14 cellular contexts compared by ENCODE assay signal in the genomic region with DNA sequence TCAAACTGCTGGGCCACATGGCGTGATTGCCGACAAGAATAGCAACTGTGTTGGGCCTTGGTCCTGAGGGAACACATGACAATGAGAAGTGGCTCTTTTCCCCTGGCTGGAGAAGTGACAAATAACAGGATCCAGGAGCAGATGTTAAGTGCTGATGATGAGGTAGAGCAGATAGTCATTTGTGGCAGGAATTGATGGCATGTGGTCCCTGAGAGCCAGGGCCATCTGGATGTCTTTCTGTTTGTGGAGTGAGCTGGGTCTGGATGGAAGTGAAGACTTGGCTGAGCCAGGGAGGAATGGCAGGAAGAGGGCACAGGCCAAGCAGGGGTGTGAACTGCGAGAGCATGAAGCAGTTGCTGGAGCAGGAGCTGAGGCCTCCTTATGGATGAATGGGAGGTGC.
DNase-seq lines count a peak whose midpoint lies in the region; ATAC-seq and TF ChIP-seq lines count a peak whose summit lies in the region.
"Had no signal": no experiment of that assay in that cellular context is flagged by ENCODE, and none has a peak within 500 bp of the region (broad histone marks: within the 10 kb centered on the region; RNA-seq: fewer than 3 reads in every experiment).

No MANE protein-coding gene starts in this region.

- H3K36me3 ChIP-seq in PC-9 (ENCODE audit: low read depth): no peaks in the 10 kb centered on the region
- peaks cover 0 to 35% (median 0%) of the 10 kb centered on the region in 9 donors for H3K36me3 ChIP-seq in heart right ventricle

- no peak overlapping the region for H3K4me3 ChIP-seq in PC-9
- H3K4me3 ChIP-seq in heart right ventricle: no peak overlapping the region

- H3K9me3 Mint-ChIP-seq in activated CD4-positive, alpha-beta T cell treated with anti-CD3 and anti-CD28 coated beads, Interleukin-2, amount 10 ng/mL, durations not matched to agents 7 days and 5 days: no peaks in the 10 kb centered on the region
- no peaks in the 10 kb centered on the region for H3K9me3 Mint-ChIP-seq in stimulated activated effector memory CD8-positive, alpha-beta T cell treated with anti-CD3 and anti-CD28 coated beads, Interleukin-12 subunit alpha, Interleukin-12 subunit beta, amount 100 ng/mL, for 72 hours
- no peaks in the 10 kb centered on the region for H3K9me3 Mint-ChIP-seq in activated CD4-positive, alpha-beta T cell treated with anti-CD3 and anti-CD28 coated beads, Interleukin-2, amount 10 ng/mL, durations not matched to agents 24 days and 14 days
- H3K9me3 Mint-ChIP-seq: activated T-cell treated with anti-CD3 and anti-CD28 coated beads, Interleukin-2, amount 50 U/mL, for 72 hours had no signal

- no peak overlapping the region for H3K4me2 ChIP-seq in PC-9

- no peak for DNase-seq in activated CD4-positive, alpha-beta T cell treated with anti-CD3 and anti-CD28 coated beads, Interleukin-2, amount 10 ng/mL, durations not matched to agents 7 days and 5 days
- DNase-seq in activated CD4-positive, alpha-beta T cell treated with anti-CD3 and anti-CD28 coated beads for 4 hours: no peak
- DNase-seq in PC-9: no peak
- DNase-seq in heart right ventricle: peak; percentile 49 to 74
- DNase-seq in stimulated activated effector memory CD8-positive, alpha-beta T cell treated with anti-CD3 and anti-CD28 coated beads, Interleukin-12 subunit alpha, Interleukin-12 subunit beta, amount 100 ng/mL, for 72 hours (ENCODE audit: low spot score in 2 of 2): no peak
- DNase-seq in activated CD4-positive, alpha-beta T cell treated with anti-CD3 and anti-CD28 coated beads, Interleukin-2, amount 10 ng/mL, durations not matched to agents 24 days and 14 days: no peak
- DNase-seq: activated T-cell treated with anti-CD3 and anti-CD28 coated beads, Interleukin-2, amount 50 U/mL, for 72 hours; DMS79 treated with DMSO at 0.1 percent for 48 hours; hypothalamus; KG1; midbrain; SHP77 had no signal

- no peak overlapping the region for H3K4me3 Mint-ChIP-seq in activated CD4-positive, alpha-beta T cell treated with anti-CD3 and anti-CD28 coated beads, Interleukin-2, amount 10 ng/mL, durations not matched to agents 7 days and 5 days
- no peak overlapping the region for H3K4me3 Mint-ChIP-seq in stimulated activated effector memory CD8-positive, alpha-beta T cell treated with anti-CD3 and anti-CD28 coated beads, Interleukin-12 subunit alpha, Interleukin-12 subunit beta, amount 100 ng/mL, for 72 hours
- no peak overlapping the region for H3K4me3 Mint-ChIP-seq in activated CD4-positive, alpha-beta T cell treated with anti-CD3 and anti-CD28 coated beads, Interleukin-2, amount 10 ng/mL, durations not matched to agents 24 days and 14 days
- H3K4me3 Mint-ChIP-seq: activated T-cell treated with anti-CD3 and anti-CD28 coated beads, Interleukin-2, amount 50 U/mL, for 72 hours had no signal

- H3K79me2 ChIP-seq in PC-9 (ENCODE audit: low read depth): no peaks in the 10 kb centered on the region

- POLR2A ChIA-PET in activated CD4-positive, alpha-beta T cell treated with anti-CD3 and anti-CD28 coated beads, Interleukin-2, amount 10 ng/mL, durations not matched to agents 7 days and 5 days (lab: Charles Lee): no interaction called here
- POLR2A ChIA-PET in PC-9 (lab: Charles Lee; ENCODE audit: unreplicated experiment): no interaction called here

- 54 to 71% methylated on average over 3 of the region's 3 CpGs for WGBS in heart right ventricle, 2 donors

- ATAC-seq in heart right ventricle (peak; percentile 54 to 93 (median 86)), HG03108 (IDR thresholded peaks at IDR 0.05; ENCODE audit: unreplicated experiment) (no peak), GM18870 (IDR thresholded peaks at IDR 0.05; ENCODE audit: unreplicated experiment) (no peak)
- no peak for ATAC-seq in stimulated activated effector memory CD8-positive, alpha-beta T cell treated with anti-CD3 and anti-CD28 coated beads, Interleukin-12 subunit alpha, Interleukin-12 subunit beta, amount 100 ng/mL, for 72 hours
- ATAC-seq: activated T-cell treated with anti-CD3 and anti-CD28 coated beads, Interleukin-2, amount 50 U/mL, for 72 hours had no signal

- no peak overlapping the region for H2AFZ ChIP-seq in PC-9

- no TSS peak for BruUV-seq in PC-9 (replicated peaks; lab: Mats Ljungman, UMichigan)

- H3K36me3 Mint-ChIP-seq in activated CD4-positive, alpha-beta T cell treated with anti-CD3 and anti-CD28 coated beads, Interleukin-2, amount 10 ng/mL, durations not matched to agents 7 days and 5 days (ENCODE audit: low read depth): peaks cover 3% of the 10 kb centered on the region
- peaks cover 66% of the 10 kb centered on the region for H3K36me3 Mint-ChIP-seq in stimulated activated effector memory CD8-positive, alpha-beta T cell treated with anti-CD3 and anti-CD28 coated beads, Interleukin-12 subunit alpha, Interleukin-12 subunit beta, amount 100 ng/mL, for 72 hours
- peaks cover 5% of the 10 kb centered on the region for H3K36me3 Mint-ChIP-seq in activated CD4-positive, alpha-beta T cell treated with anti-CD3 and anti-CD28 coated beads, Interleukin-2, amount 10 ng/mL, durations not matched to agents 24 days and 14 days (ENCODE audit: low read depth)

- H3K4me1 Mint-ChIP-seq in activated CD4-positive, alpha-beta T cell treated with anti-CD3 and anti-CD28 coated beads, Interleukin-2, amount 10 ng/mL, durations not matched to agents 7 days and 5 days: peaks cover 6% of the 10 kb centered on the region
- H3K4me1 Mint-ChIP-seq in stimulated activated effector memory CD8-positive, alpha-beta T cell treated with anti-CD3 and anti-CD28 coated beads, Interleukin-12 subunit alpha, Interleukin-12 subunit beta, amount 100 ng/mL, for 72 hours: peaks cover 12% of the 10 kb centered on the region
- peaks cover 6% of the 10 kb centered on the region for H3K4me1 Mint-ChIP-seq in activated CD4-positive, alpha-beta T cell treated with anti-CD3 and anti-CD28 coated beads, Interleukin-2, amount 10 ng/mL, durations not matched to agents 24 days and 14 days

- no peaks in the 10 kb centered on the region for H3K27me3 Mint-ChIP-seq in activated CD4-positive, alpha-beta T cell treated with anti-CD3 and anti-CD28 coated beads, Interleukin-2, amount 10 ng/mL, durations not matched to agents 7 days and 5 days
- H3K27me3 Mint-ChIP-seq in activated CD4-positive, alpha-beta T cell treated with anti-CD3 and anti-CD28 coated beads, Interleukin-2, amount 10 ng/mL, durations not matched to agents 24 days and 14 days: no peaks in the 10 kb centered on the region

- H3K4me1 ChIP-seq in PC-9 (replicated peaks; ENCODE audit: insufficient read depth) (peaks cover 40% of the 10 kb centered on the region), heart right ventricle (peaks cover 0 to 36% (median 14%) of the 10 kb centered on the region in 9 donors)

- H3K27ac ChIP-seq in PC-9: peak overlapping the region; percentile 94; the same call in 1 of the 2 replicates
- peak overlapping the region in 6 of 10 donors; percentile 31 to 80 (median 52) for H3K27ac ChIP-seq in heart right ventricle

- no peaks in the 10 kb centered on the region for H3K27me3 ChIP-seq in PC-9 (ENCODE audit: insufficient read depth, low read depth)
- H3K27me3 ChIP-seq in heart right ventricle: no peaks in the 10 kb centered on the region

- CTCF ChIA-PET in activated CD4-positive, alpha-beta T cell treated with anti-CD3 and anti-CD28 coated beads, Interleukin-2, amount 10 ng/mL, durations not matched to agents 7 days and 5 days (lab: Charles Lee): no interaction called here
- CTCF ChIA-PET in PC-9 (lab: Charles Lee): interaction anchor here (0.6 kb wide), 1 partner anchor 40 kb away, joined by 8 read pairs; no protein-coding TSS in a partner anchor

- H3K27ac Mint-ChIP-seq in activated CD4-positive, alpha-beta T cell treated with anti-CD3 and anti-CD28 coated beads, Interleukin-2, amount 10 ng/mL, durations not matched to agents 7 days and 5 days: peak overlapping the region; percentile 46
- peak overlapping the region; percentile 21 for H3K27ac Mint-ChIP-seq in stimulated activated effector memory CD8-positive, alpha-beta T cell treated with anti-CD3 and anti-CD28 coated beads, Interleukin-12 subunit alpha, Interleukin-12 subunit beta, amount 100 ng/mL, for 72 hours
- no peak overlapping the region for H3K27ac Mint-ChIP-seq in activated CD4-positive, alpha-beta T cell treated with anti-CD3 and anti-CD28 coated beads, Interleukin-2, amount 10 ng/mL, durations not matched to agents 24 days and 14 days
- H3K27ac Mint-ChIP-seq: activated T-cell treated with anti-CD3 and anti-CD28 coated beads, Interleukin-2, amount 50 U/mL, for 72 hours had no signal

- peaks cover 5% of the 10 kb centered on the region; the same call in 1 of the 2 replicates for H3K9me2 ChIP-seq in PC-9 (ENCODE audit: insufficient read depth)

- TF ChIP-seq CTCF in PC-9 (conservative IDR thresholded peaks at IDR 0.05) (no peak), heart right ventricle (IDR thresholded peaks at IDR 0.05) (no peak)

- H4K20me1 ChIP-seq in PC-9 (ENCODE audit: insufficient read depth): no peaks in the 10 kb centered on the region

- intact Hi-C loops in PC-9 (cut with micrococcal nuclease; ENCODE audit: unreplicated experiment) (loop anchor here (10.0 kb wide), 1 partner anchor 112 kb away; the partner anchor contains the start of gene PHF20), heart right ventricle (cut with DNase I) (loop anchor here in 7 of 10 donors (1.0 to 10.0 kb wide), 8 partner anchors 21 to 422 kb away; no protein-coding TSS in a partner anchor)
- intact Hi-C loops in activated CD4-positive, alpha-beta T cell treated with anti-CD3 and anti-CD28 coated beads, Interleukin-2, amount 10 ng/mL, durations not matched to agents 24 days and 14 days (cut with micrococcal nuclease): loop anchor here (10.0 kb wide), 2 partner anchors 282 to 422 kb away; no protein-coding TSS in a partner anchor

- peaks cover 42% of the 10 kb centered on the region for H3F3A ChIP-seq in PC-9 (ENCODE audit: insufficient read depth, low read depth)

- H3K9me3 ChIP-seq in PC-9 (ENCODE audit: insufficient read depth, low read depth) (no peaks in the 10 kb centered on the region), heart right ventricle (no peaks in the 10 kb centered on the region)

Comparison
In these comparisons a context has a peak if more than half of its experiments do, and no peak if none do; other contexts are left out.
1. DNase-seq: peak in heart right ventricle (2 of 2); none in activated CD4-positive, alpha-beta T cell treated with anti-CD3 and anti-CD28 coated beads, Interleukin-2, amount 10 ng/mL, durations not matched to agents 7 days and 5 days (single experiment), activated CD4-positive, alpha-beta T cell treated with anti-CD3 and anti-CD28 coated beads for 4 hours (0 of 2), PC-9 (0 of 2), stimulated activated effector memory CD8-positive, alpha-beta T cell treated with anti-CD3 and anti-CD28 coated beads, Interleukin-12 subunit alpha, Interleukin-12 subunit beta, amount 100 ng/mL, for 72 hours (0 of 2) and activated CD4-positive, alpha-beta T cell treated with anti-CD3 and anti-CD28 coated beads, Interleukin-2, amount 10 ng/mL, durations not matched to agents 24 days and 14 days (single experiment).
2. ATAC-seq: peak in heart right ventricle (8 of 8); none in stimulated activated effector memory CD8-positive, alpha-beta T cell treated with anti-CD3 and anti-CD28 coated beads, Interleukin-12 subunit alpha, Interleukin-12 subunit beta, amount 100 ng/mL, for 72 hours (single experiment), HG03108 (single experiment) and GM18870 (single experiment).